Comparison of ENCODE assay signal across 18 cellular contexts in the genomic region with DNA sequence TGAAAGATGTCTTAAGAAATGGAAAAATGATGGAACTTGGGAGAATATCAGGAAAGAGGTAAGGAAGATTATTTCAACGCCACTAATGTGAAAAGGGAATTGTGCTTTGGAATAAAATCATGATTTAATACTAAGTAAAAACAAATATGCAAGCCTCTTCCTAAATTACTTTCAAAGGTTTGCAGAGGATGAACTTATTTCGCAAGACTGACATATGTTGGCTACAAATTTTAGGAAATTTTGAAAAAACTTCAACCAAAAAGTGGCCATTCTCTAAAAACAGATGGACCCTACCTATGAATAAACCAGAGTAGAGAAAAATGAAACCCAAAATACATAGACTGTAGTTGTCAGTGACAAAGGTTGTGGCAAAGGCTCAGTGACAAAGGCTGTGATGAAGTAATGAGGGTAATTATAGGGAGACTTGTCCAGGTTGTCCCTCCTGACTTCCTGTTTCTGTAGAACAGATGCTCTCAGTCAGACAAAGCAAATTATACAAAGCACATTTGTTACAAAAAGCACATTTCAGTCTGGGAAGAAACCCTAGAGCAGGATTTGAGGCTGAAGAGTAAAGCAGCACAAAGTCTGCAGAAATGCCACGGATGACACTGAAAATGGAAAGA. TPM values are rescaled to one million over a fixed set of nuclear protein-coding genes. Genes with fewer than 3 reads are reported as not detected.
DNase-seq lines count a peak whose midpoint lies in the region; ATAC-seq and TF ChIP-seq lines count a peak whose summit lies in the region.
"Had no signal": no experiment of that assay in that cellular context is flagged by ENCODE, and none has a peak within 500 bp of the region (broad histone marks: within the 10 kb centered on the region; RNA-seq: fewer than 3 reads in every experiment).

No MANE protein-coding gene starts in this region.

- peaks cover 93% of the 10 kb centered on the region for H3K36me3 ChIP-seq in endodermal cell (ENCODE audit: control insufficient read depth, insufficient read depth, low read length)
- H3K36me3 ChIP-seq: ovary had no signal

- H3K4me3 ChIP-seq in endodermal cell (ENCODE audit: low read length) = no peak overlapping the region
- H3K4me3 ChIP-seq: ovary, spleen had no signal

- H3K9me3 Mint-ChIP-seq in endodermal cell = no peaks in the 10 kb centered on the region
- H3K9me3 Mint-ChIP-seq: dendritic cell treated with granulocyte-macrophage colony-stimulating factor and Interleukin-4, amounts not matched to agents 40 ng/mL and 50 ng/mL, for 4 days had no signal

- WGBS in endodermal cell (ENCODE audit: insufficient coverage in 1 of 2, insufficient read length in 1 of 2), 2 experiments = 95 to 100% methylated on average over 1 to 3 of the region's 3 CpGs

- no peaks in the 10 kb centered on the region for H3K9me3 ChIP-seq in endodermal cell (ENCODE audit: control insufficient read depth, low read length)
- H3K9me3 ChIP-seq: ovary, SK-N-SH, spleen had no signal

- H3K4me3 Mint-ChIP-seq in endodermal cell = no peak overlapping the region
- H3K4me3 Mint-ChIP-seq: dendritic cell treated with granulocyte-macrophage colony-stimulating factor and Interleukin-4, amounts not matched to agents 40 ng/mL and 50 ng/mL, for 4 days had no signal

- H3K9ac ChIP-seq in endodermal cell (ENCODE audit: extremely low read depth, low read length, poor library complexity, severe bottlenecking) = no peak overlapping the region
- H3K9ac ChIP-seq: SK-N-SH had no signal

- peaks cover 57% of the 10 kb centered on the region for H3K36me3 Mint-ChIP-seq in endodermal cell (ENCODE audit: low read depth)

- no peaks in the 10 kb centered on the region for H3K4me1 Mint-ChIP-seq in endodermal cell

- peak; percentile 29 for DNase-seq in DMS153 (lab: John Stamatoyannopoulos, UW)
- peak; percentile 39 for DNase-seq in NCI-H774 (lab: John Stamatoyannopoulos, UW)
- DNase-seq in endodermal cell = no peak
- DNase-seq in medulla oblongata (ENCODE audit: extremely low spot score) = no peak
- DNase-seq in midbrain (lab: John Stamatoyannopoulos, UW) = no peak
- no peak for DNase-seq in Ammon's horn (ENCODE audit: low spot score)
- DNase-seq: activated CD4-positive, CD25-positive, alpha-beta regulatory T cell treated with anti-CD3 and anti-CD28 coated beads, Interleukin-2, amount 50 U/mL, for 72 hours; C1 segment of cervical spinal cord; GF-D8; mesenchymal stem cell; NCI-H1092 treated with DMSO at 0.1 percent for 48 hours; NCI-H526 treated with DMSO at 0.1 percent for 48 hours; ovary; SK-N-SH; spleen had no signal

- no peaks in the 10 kb centered on the region for H3K27me3 Mint-ChIP-seq in endodermal cell (ENCODE audit: insufficient read depth)
- H3K27me3 Mint-ChIP-seq: dendritic cell treated with granulocyte-macrophage colony-stimulating factor and Interleukin-4, amounts not matched to agents 40 ng/mL and 50 ng/mL, for 4 days had no signal

- H3K27ac Mint-ChIP-seq in endodermal cell = peak overlapping the region; percentile 16
- H3K27ac Mint-ChIP-seq: dendritic cell treated with granulocyte-macrophage colony-stimulating factor and Interleukin-4, amounts not matched to agents 40 ng/mL and 50 ng/mL, for 4 days had no signal

- H3K4me1 ChIP-seq in endodermal cell (ENCODE audit: control insufficient read depth, insufficient read depth, low read length) = no peaks in the 10 kb centered on the region
- H3K4me1 ChIP-seq: spleen had no signal

- ATAC-seq in HG03354 (IDR thresholded peaks at IDR 0.05; ENCODE audit: poor library complexity, severe bottlenecking, unreplicated experiment) (peak; percentile 42), HG02840 (IDR thresholded peaks at IDR 0.05; ENCODE audit: low FRiP score, unreplicated experiment) (no peak)

- no peaks in the 10 kb centered on the region for H3K27me3 ChIP-seq in endodermal cell (ENCODE audit: control insufficient read depth, insufficient read depth, low read length, poor library complexity, severe bottlenecking)
- H3K27me3 ChIP-seq: ovary, spleen had no signal

- no peak overlapping the region for H3K27ac ChIP-seq in endodermal cell (ENCODE audit: low read depth, low read length)
- H3K27ac ChIP-seq: ovary, spleen had no signal

- no peak for TF ChIP-seq CTCF in endodermal cell (conservative IDR thresholded peaks at IDR 0.05)

RNA-seq across cellular contexts. Expression of a gene that starts 39.5 kb away (rescaled TPM):
- total RNA-seq in endodermal cell = 10 to 100 TPM in 1 of 2 donors, 1 to 10 TPM in 1; 5.5 to 10.1 TPM
- polyA plus RNA-seq in endodermal cell (2013, experiment 1 of 2) = 16.1 TPM
- polyA plus RNA-seq in endodermal cell (2013, experiment 2 of 2) = 14.3 TPM

Comparison
In these comparisons a context has a peak if more than half of its experiments do, and no peak if none do; other contexts are left out.
1. DNase-seq: peak in DMS153 (single experiment) and NCI-H774 (single experiment); none in endodermal cell (single experiment), medulla oblongata (single experiment), midbrain (single experiment) and Ammon's horn (single experiment).